9 cellular contexts compared by ENCODE assay signal in the genomic region with DNA sequence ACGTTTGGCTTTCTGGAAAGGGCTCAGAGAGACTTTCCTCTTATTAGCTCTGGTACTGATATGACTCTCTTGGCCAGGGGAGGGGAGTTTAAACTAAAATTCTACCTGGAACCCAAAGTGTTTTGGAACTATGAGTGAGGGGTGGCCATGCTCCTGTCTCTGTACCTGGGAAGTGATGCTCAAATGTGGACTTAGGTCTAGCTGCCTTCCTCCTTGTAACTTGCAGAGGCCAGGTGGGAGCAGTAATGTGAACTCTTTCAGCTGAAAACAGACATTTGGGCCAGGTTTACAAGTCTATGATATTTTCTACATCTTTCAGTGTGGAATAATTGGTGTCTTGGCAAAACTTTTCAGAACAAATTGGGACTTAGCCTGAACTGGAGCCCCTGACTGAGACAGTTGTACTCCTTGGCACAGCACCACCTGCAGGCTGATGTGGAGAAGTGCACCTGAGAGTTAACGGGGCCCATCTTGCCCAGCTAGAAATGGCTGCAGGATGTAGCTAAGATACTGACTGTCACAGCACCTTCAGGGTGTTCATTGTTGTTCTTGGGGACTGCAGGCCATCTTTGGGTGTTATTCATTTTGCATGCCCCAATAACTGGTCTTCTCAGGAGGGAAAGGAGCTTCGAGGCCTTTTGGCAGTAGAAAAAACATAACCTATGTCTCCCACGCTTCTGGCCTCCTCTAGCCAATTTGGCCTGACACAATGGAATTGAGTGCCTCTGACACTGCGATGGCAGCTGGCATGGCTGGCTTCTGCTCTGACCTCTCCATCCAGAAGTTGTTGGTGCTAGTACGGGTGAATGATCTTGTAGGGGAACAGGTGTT. TPM values are rescaled to one million over a fixed set of nuclear protein-coding genes. Genes with fewer than 3 reads are reported as not detected.
DNase-seq lines count a peak whose midpoint lies in the region; ATAC-seq, FAIRE-seq and TF ChIP-seq lines count a peak whose summit lies in the region.
"Had no signal": no experiment of that assay in that cellular context is flagged by ENCODE, and none has a peak within 500 bp of the region (broad histone marks: within the 10 kb centered on the region; RNA-seq: fewer than 3 reads in every experiment).

No MANE protein-coding gene starts in this region.

- H3K27ac Mint-ChIP-seq in CD4-positive, alpha-beta memory T cell, result peak overlapping the region in 1 of 7 donors; percentile 4
- H3K27ac Mint-ChIP-seq in activated CD8-positive, alpha-beta T cell treated with anti-CD3 and anti-CD28 coated beads, Interleukin-2, amount 10 ng/mL, durations not matched to agents 7 days and 5 days, result no peak overlapping the region
- H3K27ac Mint-ChIP-seq in endodermal cell, result no peak overlapping the region
- peak overlapping the region in 1 of 6 donors; percentile 17 for H3K27ac Mint-ChIP-seq in naive B cell
- H3K27ac Mint-ChIP-seq: activated naive CD8-positive, alpha-beta T cell had no signal

- H3K9me3 ChIP-seq in CD4-positive, alpha-beta memory T cell (ENCODE audit: control insufficient read depth in 1 of 2, low read length in 2 of 2), result no peaks in the 10 kb centered on the region
- no peaks in the 10 kb centered on the region for H3K9me3 ChIP-seq in endodermal cell (ENCODE audit: control insufficient read depth, low read length)

- peaks cover 3% of the 10 kb centered on the region in 2 donors for H3K27me3 Mint-ChIP-seq in CD4-positive, alpha-beta memory T cell
- no peaks in the 10 kb centered on the region for H3K27me3 Mint-ChIP-seq in activated CD8-positive, alpha-beta T cell treated with anti-CD3 and anti-CD28 coated beads, Interleukin-2, amount 10 ng/mL, durations not matched to agents 7 days and 5 days (ENCODE audit: low read depth)
- no peaks in the 10 kb centered on the region for H3K27me3 Mint-ChIP-seq in endodermal cell (ENCODE audit: insufficient read depth)
- H3K27me3 Mint-ChIP-seq in naive B cell, result no peaks in the 10 kb centered on the region

- H3K4me3 Mint-ChIP-seq in CD4-positive, alpha-beta memory T cell, result no peak overlapping the region
- H3K4me3 Mint-ChIP-seq in activated CD8-positive, alpha-beta T cell treated with anti-CD3 and anti-CD28 coated beads, Interleukin-2, amount 10 ng/mL, durations not matched to agents 7 days and 5 days, result no peak overlapping the region
- no peak overlapping the region for H3K4me3 Mint-ChIP-seq in endodermal cell
- no peak overlapping the region for H3K4me3 Mint-ChIP-seq in naive B cell
- H3K4me3 Mint-ChIP-seq: activated naive CD8-positive, alpha-beta T cell had no signal

- 68% methylated on average over 4 to 6 of the region's 6 CpGs for WGBS in endodermal cell (ENCODE audit: insufficient coverage in 1 of 2, insufficient read length in 1 of 2), 2 experiments

- no peaks in the 10 kb centered on the region for H3K36me3 ChIP-seq in CD4-positive, alpha-beta memory T cell (ENCODE audit: insufficient read depth, low read length)
- H3K36me3 ChIP-seq in endodermal cell (ENCODE audit: control insufficient read depth, insufficient read depth, low read length), result no peaks in the 10 kb centered on the region

- H3K4me3 ChIP-seq in CD4-positive, alpha-beta memory T cell (ENCODE audit: low read length in 2 of 2), result no peak overlapping the region
- H3K4me3 ChIP-seq in endodermal cell (ENCODE audit: low read length), result no peak overlapping the region

- POLR2A ChIA-PET in CD4-positive, alpha-beta memory T cell (lab: Charles Lee; ENCODE audit: partially characterized antibody), result interaction anchor here (0.5 kb wide), 1 partner anchor 237 kb away, joined by 4 read pairs; no protein-coding TSS in a partner anchor
- POLR2A ChIA-PET in activated CD8-positive, alpha-beta T cell treated with anti-CD3 and anti-CD28 coated beads, Interleukin-2, amount 10 ng/mL, durations not matched to agents 7 days and 5 days (lab: Charles Lee), result interaction anchor here (1.5 kb wide), 1 partner anchor 79 kb away, joined by 3 read pairs; no protein-coding TSS in a partner anchor

- intact Hi-C loops in CD4-positive, alpha-beta memory T cell (cut with micrococcal nuclease), result loop anchor here (1.0 kb wide), 2 partner anchors 58 to 218 kb away; no protein-coding TSS in a partner anchor

- H3K36me3 Mint-ChIP-seq in CD4-positive, alpha-beta memory T cell, result no peaks in the 10 kb centered on the region
- H3K36me3 Mint-ChIP-seq in activated CD8-positive, alpha-beta T cell treated with anti-CD3 and anti-CD28 coated beads, Interleukin-2, amount 10 ng/mL, durations not matched to agents 7 days and 5 days (ENCODE audit: low read depth), result peaks cover 2% of the 10 kb centered on the region
- H3K36me3 Mint-ChIP-seq in endodermal cell (ENCODE audit: low read depth) (no peaks in the 10 kb centered on the region), naive B cell (no peaks in the 10 kb centered on the region)
- H3K36me3 Mint-ChIP-seq: activated naive CD8-positive, alpha-beta T cell had no signal

- peak; percentile 96 for FAIRE-seq in GM19239 (lab: Jason Lieb, UNC)

- ATAC-seq in HG03354 (IDR thresholded peaks at IDR 0.05; ENCODE audit: poor library complexity, severe bottlenecking, unreplicated experiment) (peak; percentile 92), naive B cell (ENCODE audit: low read depth in 2 of 2) (peak; percentile 81 to 92)
- peak; percentile 89 for ATAC-seq in activated CD8-positive, alpha-beta T cell treated with anti-CD3 and anti-CD28 coated beads, Interleukin-2, amount 10 ng/mL, durations not matched to agents 7 days and 5 days

- no peaks in the 10 kb centered on the region for H3K9me3 Mint-ChIP-seq in CD4-positive, alpha-beta memory T cell
- H3K9me3 Mint-ChIP-seq in activated CD8-positive, alpha-beta T cell treated with anti-CD3 and anti-CD28 coated beads, Interleukin-2, amount 10 ng/mL, durations not matched to agents 7 days and 5 days (ENCODE audit: insufficient read depth), result no peaks in the 10 kb centered on the region
- H3K9me3 Mint-ChIP-seq in endodermal cell (no peaks in the 10 kb centered on the region), naive B cell (no peaks in the 10 kb centered on the region)

- TF ChIP-seq CTCF in endodermal cell (conservative IDR thresholded peaks at IDR 0.05), result peak; percentile 93

- CTCF ChIA-PET in CD4-positive, alpha-beta memory T cell (lab: Charles Lee; ENCODE audit: partially characterized antibody), result interaction anchor here (0.6 to 4.5 kb wide), 27 partner anchors 10 to 1508 kb away, joined by 3 to 72 read pairs (median 5); no protein-coding TSS in a partner anchor
- CTCF ChIA-PET in activated CD8-positive, alpha-beta T cell treated with anti-CD3 and anti-CD28 coated beads, Interleukin-2, amount 10 ng/mL, durations not matched to agents 7 days and 5 days (lab: Charles Lee), result interaction anchor here (0.8 to 6.1 kb wide), 36 partner anchors 10 to 1479 kb away, joined by 3 to 105 read pairs (median 6); a partner anchor contains a TSS

- H3K27ac ChIP-seq in CD4-positive, alpha-beta memory T cell (ENCODE audit: low read depth, low read length), result no peak overlapping the region
- H3K27ac ChIP-seq in endodermal cell (ENCODE audit: low read depth, low read length), result no peak overlapping the region

- H3K4me1 ChIP-seq in CD4-positive, alpha-beta memory T cell (ENCODE audit: insufficient read depth, low read length), result no peaks in the 10 kb centered on the region
- H3K4me1 ChIP-seq in endodermal cell (ENCODE audit: control insufficient read depth, insufficient read depth, low read length), result no peaks in the 10 kb centered on the region

- no peaks in the 10 kb centered on the region for H3K4me1 Mint-ChIP-seq in CD4-positive, alpha-beta memory T cell
- peaks cover 8% of the 10 kb centered on the region for H3K4me1 Mint-ChIP-seq in activated CD8-positive, alpha-beta T cell treated with anti-CD3 and anti-CD28 coated beads, Interleukin-2, amount 10 ng/mL, durations not matched to agents 7 days and 5 days (ENCODE audit: low read depth)
- H3K4me1 Mint-ChIP-seq in endodermal cell (peaks cover 4% of the 10 kb centered on the region), naive B cell (no peaks in the 10 kb centered on the region)

- peak; percentile 48 to 63 (median 57) for DNase-seq in CD4-positive, alpha-beta memory T cell
- DNase-seq in GM19239 (ENCODE audit: insufficient read length, low spot score) (peak; percentile 37), NCI-H82 treated with DMSO at 0.1 percent for 48 hours (lab: John Stamatoyannopoulos, UW; ENCODE audit: unreplicated experiment) (peak; percentile 21), endodermal cell (peak; percentile 90), naive B cell (peak; percentile 55)
- DNase-seq in activated CD8-positive, alpha-beta T cell treated with anti-CD3 and anti-CD28 coated beads, Interleukin-2, amount 10 ng/mL, durations not matched to agents 7 days and 5 days, result peak; percentile 84
- DNase-seq in stimulated activated CD8-positive, alpha-beta memory T cell treated with anti-CD3 and anti-CD28 coated beads, Interleukin-7, amount 100 ng/mL, for 1 hour (ENCODE audit: low read depth in 2 of 2), result peak; percentile 24 to 48

- no peaks in the 10 kb centered on the region for H3K27me3 ChIP-seq in CD4-positive, alpha-beta memory T cell (ENCODE audit: insufficient read depth, low read length)
- H3K27me3 ChIP-seq in endodermal cell (ENCODE audit: control insufficient read depth, insufficient read depth, low read length, poor library complexity, severe bottlenecking), result no peaks in the 10 kb centered on the region

- no peak overlapping the region for H3K9ac ChIP-seq in endodermal cell (ENCODE audit: extremely low read depth, low read length, poor library complexity, severe bottlenecking)

RNA-seq across cellular contexts. Expression of a gene that starts 37.1 kb away (rescaled TPM):
- under 1 TPM; 0.89 to 0.96 TPM for total RNA-seq in CD4-positive, alpha-beta memory T cell
- under 1 TPM; 0.10 to 0.17 TPM for polyA plus RNA-seq in CD4-positive, alpha-beta memory T cell
- total RNA-seq in activated CD8-positive, alpha-beta T cell treated with anti-CD3 and anti-CD28 coated beads, Interleukin-2, amount 10 ng/mL, durations not matched to agents 7 days and 5 days, result 1 to 10 TPM; 4.4 to 5.0 TPM
- 1 to 10 TPM; 2.0 TPM for total RNA-seq in endodermal cell
- polyA plus RNA-seq in endodermal cell (2013, experiment 1 of 2), result 1.0 TPM
- polyA plus RNA-seq in endodermal cell (2013, experiment 2 of 2), result 0.87 TPM
- polyA plus RNA-seq in naive B cell (ENCODE audit: low read depth in 6 of 6), result under 1 TPM in 1 of 6 donors, not detected in 5; 0.07 TPM

Comparison
In these comparisons a context has a peak if more than half of its experiments do, and no peak if none do; other contexts are left out.
1. DNase-seq: peak in every context shown above with its lines; median percentile 90 in endodermal cell; 84 in activated CD8-positive, alpha-beta T cell treated with anti-CD3 and anti-CD28 coated beads, Interleukin-2, amount 10 ng/mL, durations not matched to agents 7 days and 5 days; 57 in CD4-positive, alpha-beta memory T cell; 55 in naive B cell; 37 in GM19239; 36 in stimulated activated CD8-positive, alpha-beta memory T cell treated with anti-CD3 and anti-CD28 coated beads, Interleukin-7, amount 100 ng/mL, for 1 hour; 21 in NCI-H82 treated with DMSO at 0.1 percent for 48 hours.